8 cellular contexts compared by ENCODE assay signal in genomic region chr6:166333172-166333995, GRCh38. TPM values are rescaled to one million over a fixed set of nuclear protein-coding genes. Genes with fewer than 3 reads are reported as not detected.
DNase-seq lines count a peak whose midpoint lies in the region; ATAC-seq and TF ChIP-seq lines count a peak whose summit lies in the region.

No MANE protein-coding gene starts in this region.

- H3K36me3 ChIP-seq in esophagus squamous epithelium: peaks cover 0 to 50% (median 4%) of the 10 kb centered on the region in 3 donors

- peaks cover under 1 to 59% (median 2%) of the 10 kb centered on the region in 3 donors for H3K4me1 ChIP-seq in esophagus squamous epithelium

- H3K36me3 Mint-ChIP-seq in activated naive CD8-positive, alpha-beta T cell treated with anti-CD3 and anti-CD28 coated beads, Interleukin-2, amount 10 ng/mL, durations not matched to agents 7 days and 5 days: peaks cover 30% of the 10 kb centered on the region

- peaks cover 30% of the 10 kb centered on the region for H3K4me1 Mint-ChIP-seq in activated naive CD8-positive, alpha-beta T cell treated with anti-CD3 and anti-CD28 coated beads, Interleukin-2, amount 10 ng/mL, durations not matched to agents 7 days and 5 days

- no peak overlapping the region for H3K27ac ChIP-seq in esophagus squamous epithelium

- peak; percentile 72 for ATAC-seq in HG03460 (IDR thresholded peaks at IDR 0.05; ENCODE audit: unreplicated experiment)
- peak; percentile 95 for ATAC-seq in activated naive CD8-positive, alpha-beta T cell treated with anti-CD3 and anti-CD28 coated beads, Interleukin-2, amount 10 ng/mL, durations not matched to agents 7 days and 5 days (ENCODE audit: low read depth)

- no peaks in the 10 kb centered on the region for H3K9me3 Mint-ChIP-seq in activated naive CD8-positive, alpha-beta T cell treated with anti-CD3 and anti-CD28 coated beads, Interleukin-2, amount 10 ng/mL, durations not matched to agents 7 days and 5 days

- H3K27me3 Mint-ChIP-seq in activated naive CD8-positive, alpha-beta T cell treated with anti-CD3 and anti-CD28 coated beads, Interleukin-2, amount 10 ng/mL, durations not matched to agents 7 days and 5 days: peaks cover 3% of the 10 kb centered on the region

- peak overlapping the region; percentile 54 for H3K4me3 Mint-ChIP-seq in activated naive CD8-positive, alpha-beta T cell treated with anti-CD3 and anti-CD28 coated beads, Interleukin-2, amount 10 ng/mL, durations not matched to agents 7 days and 5 days

- TF ChIP-seq POLR2A in esophagus squamous epithelium (IDR thresholded peaks at IDR 0.05): no peak

- peak; percentile 67 for DNase-seq in GF-D8 (lab: John Stamatoyannopoulos, UW)
- peak; percentile 75 for DNase-seq in GM20000 (ENCODE audit: low spot score)
- no peak for DNase-seq in activated naive CD8-positive, alpha-beta T cell treated with anti-CD3 and anti-CD28 coated beads, Interleukin-2, amount 10 ng/mL, durations not matched to agents 7 days and 5 days
- no peak for DNase-seq in SHP77 treated with DMSO at 0.1 percent for 48 hours (lab: John Stamatoyannopoulos, UW)
- DNase-seq in NK-92 treated with Interleukin-12 subunit alpha and Interleukin-12 subunit beta, amount 100 ng/mL, for 24 hours (lab: John Stamatoyannopoulos, UW): no peak
- DNase-seq in COLO829 (ENCODE audit: low spot score): no peak
- no peak for DNase-seq in esophagus squamous epithelium (lab: John Stamatoyannopoulos, UW)

- WGBS in esophagus squamous epithelium, 2 donors: 77 to 79% methylated on average over 23 of the region's 23 CpGs

- no peaks in the 10 kb centered on the region for H3K27me3 ChIP-seq in esophagus squamous epithelium

- peak overlapping the region; percentile 73 for H3K27ac Mint-ChIP-seq in activated naive CD8-positive, alpha-beta T cell treated with anti-CD3 and anti-CD28 coated beads, Interleukin-2, amount 10 ng/mL, durations not matched to agents 7 days and 5 days

- no peaks in the 10 kb centered on the region for H3K9me3 ChIP-seq in esophagus squamous epithelium

- POLR2A ChIA-PET in activated naive CD8-positive, alpha-beta T cell treated with anti-CD3 and anti-CD28 coated beads, Interleukin-2, amount 10 ng/mL, durations not matched to agents 7 days and 5 days (lab: Charles Lee): interaction anchor here (0.6 to 1.0 kb wide), 4 partner anchors 8 to 50 kb away, joined by 3 read pairs; no protein-coding TSS in a partner anchor

- no peak overlapping the region for H3K4me3 ChIP-seq in esophagus squamous epithelium

- intact Hi-C loops in esophagus squamous epithelium (cut with DNase I): no loop called here

- TF ChIP-seq CTCF in GM20000 (IDR thresholded peaks at IDR 0.05; ENCODE audit: extremely low read depth, missing control alignments) (no peak), esophagus squamous epithelium (IDR thresholded peaks at IDR 0.05) (no peak)

RNA-seq across cellular contexts. Expression of gene SFT2D1, which starts 9.0 kb away (rescaled TPM):
- total RNA-seq in activated naive CD8-positive, alpha-beta T cell treated with anti-CD3 and anti-CD28 coated beads, Interleukin-2, amount 10 ng/mL, durations not matched to agents 7 days and 5 days: 10 to 100 TPM; 37.0 to 37.2 TPM
- 10 to 100 TPM; 34.8 to 45.3 (median 37.1) TPM for total RNA-seq in esophagus squamous epithelium

RNA-seq across cellular contexts. Expression of gene PRR18, which starts 25.2 kb away (rescaled TPM):
- total RNA-seq in activated naive CD8-positive, alpha-beta T cell treated with anti-CD3 and anti-CD28 coated beads, Interleukin-2, amount 10 ng/mL, durations not matched to agents 7 days and 5 days: not detected
- not detected for total RNA-seq in esophagus squamous epithelium

RNA-seq across cellular contexts. Expression of gene MPC1, which starts 49.4 kb away (rescaled TPM):
- total RNA-seq in activated naive CD8-positive, alpha-beta T cell treated with anti-CD3 and anti-CD28 coated beads, Interleukin-2, amount 10 ng/mL, durations not matched to agents 7 days and 5 days: 10 to 100 TPM; 28.7 to 29.6 TPM
- total RNA-seq in esophagus squamous epithelium: 10 to 100 TPM; 43.1 to 64.3 (median 59.5) TPM

Comparison
In these comparisons a context has a peak if more than half of its experiments do, and no peak if none do; other contexts are left out.
1. DNase-seq: peak in GF-D8 (single experiment) and GM20000 (single experiment); none in activated naive CD8-positive, alpha-beta T cell treated with anti-CD3 and anti-CD28 coated beads, Interleukin-2, amount 10 ng/mL, durations not matched to agents 7 days and 5 days (single experiment), SHP77 treated with DMSO at 0.1 percent for 48 hours (single experiment), NK-92 treated with Interleukin-12 subunit alpha and Interleukin-12 subunit beta, amount 100 ng/mL, for 24 hours (single experiment), COLO829 (single experiment) and esophagus squamous epithelium (single experiment).